9 cellular contexts compared by ENCODE assay signal in the genomic region with DNA sequence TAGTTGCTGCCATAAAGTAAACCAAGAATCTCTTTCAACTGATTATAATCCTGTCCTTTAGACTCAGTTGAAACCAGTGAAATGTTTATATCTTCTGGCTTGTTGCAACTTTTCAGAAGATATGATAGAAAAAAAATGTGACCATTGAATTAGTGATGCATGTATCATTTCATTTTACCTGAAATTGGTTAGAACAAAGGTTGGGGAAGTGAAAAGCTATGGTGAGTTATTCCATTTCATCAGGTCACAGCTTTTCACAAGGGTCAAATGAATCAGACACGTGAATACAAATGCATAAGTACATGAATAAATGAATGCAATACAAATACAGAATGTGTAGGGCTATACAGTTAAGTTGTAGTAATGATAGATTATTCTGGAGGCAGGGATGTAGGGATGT. TPM values are rescaled to one million over a fixed set of nuclear protein-coding genes. Genes with fewer than 3 reads are reported as not detected.
"Had no signal": no experiment of that assay in that cellular context is flagged by ENCODE, and none has a peak within 500 bp of the region (broad histone marks: within the 10 kb centered on the region; RNA-seq: fewer than 3 reads in every experiment).

No MANE protein-coding gene starts in this region.

- DNase-seq: GOT3, H7, H9 had no signal

- H3K9me3 Mint-ChIP-seq: GM23338, H9 had no signal

- H3K4me1 Mint-ChIP-seq: H9 had no signal

- H3K27ac Mint-ChIP-seq: GM23338, H9 had no signal

- H2AFZ ChIP-seq: GM23248, GM23338 had no signal

- H3K4me1 ChIP-seq: HAP-1 had no signal

- H3K4me3 Mint-ChIP-seq: GM23338, H9 had no signal

- H3K9ac ChIP-seq: GM23248 had no signal

- H3K9me3 ChIP-seq: HAP-1 had no signal

- H3K4me3 ChIP-seq: GM23248, GM23338, HAP-1 had no signal

- H3K4me2 ChIP-seq: GM23338 had no signal

- H3K27ac ChIP-seq: GM23248 had no signal

- H3K36me3 ChIP-seq: HAP-1 had no signal

- FAIRE-seq: H1, H54 had no signal

- ATAC-seq: GM23338, HCT116 had no signal

RNA-seq across cellular contexts. Expression of a gene that starts 15.1 kb away (rescaled TPM):
- total RNA-seq: H1 had no signal
